8 cellular contexts compared by ENCODE assay signal in the genomic region with DNA sequence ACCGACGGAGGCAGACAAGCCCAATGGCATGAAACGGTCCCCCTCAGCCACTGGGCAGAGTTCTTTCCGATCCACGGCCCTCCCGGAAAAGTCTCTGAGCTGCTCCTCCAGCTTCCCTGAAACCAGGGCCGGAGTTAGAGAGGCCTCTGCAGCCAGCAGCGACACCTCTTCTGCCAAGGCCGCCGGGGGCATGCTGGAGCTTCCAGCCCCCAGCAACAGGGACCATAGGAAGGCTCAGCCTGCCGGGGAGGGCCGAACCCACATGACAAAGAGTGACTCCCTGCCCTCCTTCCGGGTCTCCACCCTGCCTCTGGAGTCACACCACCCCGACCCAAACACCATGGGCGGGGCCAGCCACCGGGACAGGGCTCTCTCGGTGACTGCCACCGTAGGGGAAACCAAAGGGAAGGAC. TPM values are rescaled to one million over a fixed set of nuclear protein-coding genes. Genes with fewer than 3 reads are reported as not detected.
DNase-seq lines count a peak whose midpoint lies in the region; ATAC-seq, FAIRE-seq and TF ChIP-seq lines count a peak whose summit lies in the region.

No MANE protein-coding gene starts in this region.

- H3K4me3 Mint-ChIP-seq in CD4-positive, alpha-beta T cell: peak overlapping the region; percentile 74
- peak overlapping the region in 1 of 2 experiments; percentile 27; a peak in 2 of 5 replicates for H3K4me3 Mint-ChIP-seq in H9

- no peaks in the 10 kb centered on the region for H3K4me1 ChIP-seq in H9 (ENCODE audit: insufficient read depth, low read length)
- H3K4me1 ChIP-seq in OCI-LY3 (ENCODE audit: low read length): peaks cover 26% of the 10 kb centered on the region
- peaks cover 6% of the 10 kb centered on the region for H3K4me1 ChIP-seq in keratinocyte (ENCODE audit: control insufficient read depth, extremely low read depth, insufficient read depth, low read length)

- H3K36me3 Mint-ChIP-seq in CD4-positive, alpha-beta T cell (ENCODE audit: low read depth): peaks cover 52% of the 10 kb centered on the region
- peaks cover 0 to 4% (median 3%) of the 10 kb centered on the region in 3 experiments; a peak in 4 of 7 replicates for H3K36me3 Mint-ChIP-seq in H9 (ENCODE audit: insufficient read depth in 1 of 3, low read depth in 3 of 3)

- in situ Hi-C loops in ACHN (cut with HindIII; ENCODE audit: low pct_ligation_motif_present, low pct_unique_long_range_greater_than_20kb, low sequenced_read_pairs): no loop called here

- POLR2A ChIA-PET in CD4-positive, alpha-beta T cell (lab: Charles Lee): interaction anchor here (0.6 to 14.4 kb wide), 14 partner anchors 8 to 1224 kb away, joined by 3 to 275 read pairs (median 5); partner anchors contain the start of gene PIK3R1

- DNase-seq in CD4-positive, alpha-beta T cell: peak; percentile 46 to 78 (median 72)
- DNase-seq in H9 (peak; percentile 84), keratinocyte (ENCODE audit: low read depth, low spot score) (no peak), ACHN (no peak)
- peak; percentile 65 for DNase-seq in activated naive CD4-positive, alpha-beta T cell treated with anti-CD3 and anti-CD28 coated beads, Interleukin-2, amount 50 U/mL, for 16 hours
- peak; percentile 27 to 46 (median 42) for DNase-seq in stimulated activated CD4-positive, alpha-beta T cell treated with anti-CD3 and anti-CD28 coated beads, TNF-alpha, amount 100 ng/mL, for 1 hour (ENCODE audit: low read depth in 3 of 3, low spot score in 1 of 3)

- H3K9me3 ChIP-seq in CD4-positive, alpha-beta T cell (ENCODE audit: control insufficient read depth, low read length): no peaks in the 10 kb centered on the region
- H3K9me3 ChIP-seq in H9 (ENCODE audit: control insufficient read depth, low read depth, low read length) (no peaks in the 10 kb centered on the region), OCI-LY3 (ENCODE audit: insufficient read depth, low read length) (no peaks in the 10 kb centered on the region), keratinocyte (ENCODE audit: control insufficient read depth, low read depth, low read length) (no peaks in the 10 kb centered on the region)

- dilution Hi-C loops in keratinocyte (cut with MboI; ENCODE audit: extremely low pct_ligation_motif_present, low sequenced_read_pairs): no loop called here

- peak; percentile 62 for ATAC-seq in CD4-positive, alpha-beta T cell (ENCODE audit: poor library complexity)
- no peak for ATAC-seq in GM18873 (IDR thresholded peaks at IDR 0.05; ENCODE audit: low FRiP score, unreplicated experiment)

- H3K79me2 ChIP-seq in H9 (ENCODE audit: insufficient read depth, low read length) (no peaks in the 10 kb centered on the region), OCI-LY3 (ENCODE audit: low read length) (no peaks in the 10 kb centered on the region), keratinocyte (ENCODE audit: control insufficient read depth, insufficient read depth, low read length) (no peaks in the 10 kb centered on the region)

- H3K9ac ChIP-seq in H9 (ENCODE audit: extremely low read depth, insufficient read length, low read length) (no peak overlapping the region), OCI-LY3 (ENCODE audit: low read length) (peak overlapping the region; percentile 98), keratinocyte (ENCODE audit: control insufficient read depth, extremely low read depth, insufficient read depth, low read length) (no peak overlapping the region)

- H3K36me3 ChIP-seq in OCI-LY3 (replicated peaks; ENCODE audit: low read depth, low read length) (no peaks in the 10 kb centered on the region), keratinocyte (ENCODE audit: control insufficient read depth in 2 of 2, extremely low read depth in 1 of 2, insufficient read depth in 2 of 2, low read length in 2 of 2) (peaks cover 41 to 44% of the 10 kb centered on the region in 2 experiments)

- H3K4ac ChIP-seq in H9 (ENCODE audit: low read depth, low read length): no peak overlapping the region; the same call in 1 of the 2 replicates

- H4K91ac ChIP-seq in H9 (ENCODE audit: insufficient read length, low read depth, low read length): no peak overlapping the region

- no peaks in the 10 kb centered on the region for H4K20me1 ChIP-seq in H9 (ENCODE audit: control insufficient read depth, insufficient read depth, insufficient read length)
- no peaks in the 10 kb centered on the region for H4K20me1 ChIP-seq in OCI-LY3 (ENCODE audit: insufficient read depth, low read length)
- H4K20me1 ChIP-seq in keratinocyte (ENCODE audit: control insufficient read depth, extremely low read depth, insufficient read depth, low read length): no peaks in the 10 kb centered on the region

- peak overlapping the region; percentile 59 for H3K14ac ChIP-seq in H9 (ENCODE audit: insufficient read depth, low read length)

- H2AK5ac ChIP-seq in H9 (ENCODE audit: insufficient read length, low read length): no peak overlapping the region

- H2BK120ac ChIP-seq in H9 (ENCODE audit: low read depth, low read length, poor library complexity, severe bottlenecking): no peak overlapping the region

- H3K27ac ChIP-seq in CD4-positive, alpha-beta T cell (ENCODE audit: low read depth, low read length): peak overlapping the region; percentile 83
- H3K27ac ChIP-seq in H9 (ENCODE audit: insufficient read length, low read depth, low read length) (no peak overlapping the region), OCI-LY3 (ENCODE audit: low read length) (peak overlapping the region; percentile 88), keratinocyte (ENCODE audit: control insufficient read depth, insufficient read depth, low read length) (peak overlapping the region; percentile 14)

- no peak overlapping the region for H2BK20ac ChIP-seq in H9 (ENCODE audit: low read depth, low read length, poor library complexity, severe bottlenecking)

- no peak overlapping the region for H3T11ph ChIP-seq in H9 (ENCODE audit: low read length)

- peak overlapping the region; percentile 97 for H3K27ac Mint-ChIP-seq in CD4-positive, alpha-beta T cell
- no peak overlapping the region for H3K27ac Mint-ChIP-seq in H9

- no peaks in the 10 kb centered on the region for H3K79me1 ChIP-seq in H9 (ENCODE audit: insufficient read depth, low read depth, low read length, poor library complexity, severe bottlenecking)

- H2AFZ ChIP-seq in H9 (ENCODE audit: low read length): no peak overlapping the region
- 0 out of 2 replicates have a peak overlapping the region, but pooled peaks have one; percentile 69 for H2AFZ ChIP-seq in OCI-LY3 (ENCODE audit: low read depth, low read length)
- no peak overlapping the region for H2AFZ ChIP-seq in keratinocyte (ENCODE audit: control insufficient read depth, low read length)

- no CpG with 5 or more reads among the region's 18 CpGs for WGBS in H9 (ENCODE audit: extremely low coverage, insufficient read length, low lambda C conversion rate)

- H3K27me3 ChIP-seq in CD4-positive, alpha-beta T cell (ENCODE audit: control insufficient read depth, insufficient read depth, low read length): no peaks in the 10 kb centered on the region
- H3K27me3 ChIP-seq in H9 (ENCODE audit: insufficient read depth, low read length) (no peaks in the 10 kb centered on the region), OCI-LY3 (ENCODE audit: low read depth, low read length) (no peaks in the 10 kb centered on the region), keratinocyte (ENCODE audit: control insufficient read depth, extremely low read depth, insufficient read depth, low read length) (no peaks in the 10 kb centered on the region)

- no peak overlapping the region for H3K23ac ChIP-seq in H9 (ENCODE audit: insufficient read length, low read depth, low read length)

- FAIRE-seq in keratinocyte (lab: Jason Lieb, UNC): no peak

- CTCF ChIA-PET in CD4-positive, alpha-beta T cell (lab: Charles Lee): interaction anchor here (0.6 to 6.0 kb wide), 14 partner anchors 9 to 1120 kb away, joined by 3 to 74 read pairs (median 3); partner anchors contain the start of gene CD180

- peak overlapping the region; percentile 80 for H3K4me3 ChIP-seq in OCI-LY3 (ENCODE audit: low read length)
- H3K4me3 ChIP-seq in keratinocyte (ENCODE audit: control insufficient read depth in 2 of 3, extremely low read depth in 1 of 3, insufficient read depth in 2 of 3, low read depth in 1 of 3, low read length in 3 of 3): no peak overlapping the region

- no peak overlapping the region for H2BK15ac ChIP-seq in H9 (ENCODE audit: low read depth, low read length)

- no peaks in the 10 kb centered on the region for H3K9me1 ChIP-seq in keratinocyte (ENCODE audit: control insufficient read depth, extremely low read depth, insufficient read depth, low read length)

- H3K56ac ChIP-seq in H9 (ENCODE audit: insufficient read length, low read depth, low read length): no peak overlapping the region

- peak overlapping the region; percentile 81 for H3K18ac ChIP-seq in H9 (ENCODE audit: insufficient read length, low read depth, low read length)

- H3K9me3 Mint-ChIP-seq in CD4-positive, alpha-beta T cell: no peaks in the 10 kb centered on the region
- H3K9me3 Mint-ChIP-seq in H9: no peaks in the 10 kb centered on the region

- no peaks in the 10 kb centered on the region for H3K23me2 ChIP-seq in H9 (ENCODE audit: insufficient read length, low read depth, low read length, poor library complexity, severe bottlenecking)

- H4K5ac ChIP-seq in H9 (ENCODE audit: insufficient read length, low read depth, low read length): no peak overlapping the region

- H3K4me1 Mint-ChIP-seq in CD4-positive, alpha-beta T cell (ENCODE audit: low read depth): peaks cover 65% of the 10 kb centered on the region
- peaks cover 5 to 17% of the 10 kb centered on the region in 2 experiments for H3K4me1 Mint-ChIP-seq in H9

- H3K4me2 ChIP-seq in H9 (ENCODE audit: insufficient read depth, insufficient read length, low read length) (no peak overlapping the region), OCI-LY3 (ENCODE audit: low read length) (peak overlapping the region; percentile 89), keratinocyte (ENCODE audit: control insufficient read depth, extremely low read depth, insufficient read depth, low read depth, low read length) (no peak overlapping the region)

- H4K8ac ChIP-seq in H9 (replicated peaks; ENCODE audit: insufficient read length, low read depth, low read length): no peak overlapping the region

- intact Hi-C loops in CD4-positive, alpha-beta T cell (cut with DNase I, micrococcal nuclease): loop anchor here (1.0 to 10.0 kb wide), 4 partner anchors 41 to 1088 kb away; no protein-coding TSS in a partner anchor

- no peak for TF ChIP-seq CTCF in CD4-positive, alpha-beta T cell (IDR thresholded peaks at IDR 0.05)
- TF ChIP-seq CTCF in H9 (conservative IDR thresholded peaks at IDR 0.05): 0 out of 3 replicates have a peak, but pooled peaks have one; percentile 8
- TF ChIP-seq CTCF in OCI-LY3 (IDR thresholded peaks at IDR 0.05; ENCODE audit: low read depth, low read length): no peak
- TF ChIP-seq CTCF in keratinocyte (optimal IDR thresholded peaks at IDR 0.05 in 1 of 3, IDR thresholded peaks at IDR 0.05 in 1 of 3, conservative IDR thresholded peaks at IDR 0.05 in 1 of 3; ENCODE audit: extremely low read depth in 1 of 3, insufficient read depth in 2 of 3, low read length in 3 of 3): no peak

- no peak overlapping the region for H2BK12ac ChIP-seq in H9 (ENCODE audit: insufficient read length, low read depth, low read length)

- H3K27me3 Mint-ChIP-seq in CD4-positive, alpha-beta T cell: no peaks in the 10 kb centered on the region
- no peaks in the 10 kb centered on the region for H3K27me3 Mint-ChIP-seq in H9 (ENCODE audit: low read depth)

- H2BK5ac ChIP-seq in H9 (ENCODE audit: insufficient read length, low read length): no peak overlapping the region

RNA-seq across cellular contexts. Expression of gene CD180, which starts 30.1 kb away (rescaled TPM):
- total RNA-seq in CD4-positive, alpha-beta T cell: under 1 TPM in 1 of 2 experiments, not detected in 1; 0.08 TPM
- not detected in 2 replicates for total RNA-seq in H9 (2021)
- polyA plus RNA-seq in keratinocyte: not detected in 3 replicates
- not detected for polyA plus RNA-seq in keratinocyte (2011; ENCODE audit: low read depth)
- not detected in 2 replicates for polyA plus RNA-seq in keratinocyte (2011; cell fraction: cytosol; rRNA removed)
- not detected in 2 replicates for polyA plus RNA-seq in keratinocyte (2011; cell fraction: nucleus; rRNA removed)
- polyA plus RNA-seq in keratinocyte (2012; ENCODE audit: low replicate concordance): 0.03 TPM in 1 of 2 replicates, not detected in the other
- not detected in 3 replicates for polyA minus RNA-seq in keratinocyte
- not detected for polyA minus RNA-seq in keratinocyte (2011; cell fraction: cytosol; rRNA and poly(A)+ RNA removed)
- not detected in 2 replicates for polyA minus RNA-seq in keratinocyte (2011; cell fraction: nucleus; rRNA and poly(A)+ RNA removed)

Comparison
In these comparisons a context has a peak if more than half of its experiments do, and no peak if none do; other contexts are left out.
1. DNase-seq: peak in CD4-positive, alpha-beta T cell (10 of 10), H9 (single experiment), activated naive CD4-positive, alpha-beta T cell treated with anti-CD3 and anti-CD28 coated beads, Interleukin-2, amount 50 U/mL, for 16 hours (single experiment) and stimulated activated CD4-positive, alpha-beta T cell treated with anti-CD3 and anti-CD28 coated beads, TNF-alpha, amount 100 ng/mL, for 1 hour (3 of 3); none in keratinocyte (single experiment) and ACHN (single experiment).